16 cellular contexts compared by ENCODE assay signal in the genomic region with DNA sequence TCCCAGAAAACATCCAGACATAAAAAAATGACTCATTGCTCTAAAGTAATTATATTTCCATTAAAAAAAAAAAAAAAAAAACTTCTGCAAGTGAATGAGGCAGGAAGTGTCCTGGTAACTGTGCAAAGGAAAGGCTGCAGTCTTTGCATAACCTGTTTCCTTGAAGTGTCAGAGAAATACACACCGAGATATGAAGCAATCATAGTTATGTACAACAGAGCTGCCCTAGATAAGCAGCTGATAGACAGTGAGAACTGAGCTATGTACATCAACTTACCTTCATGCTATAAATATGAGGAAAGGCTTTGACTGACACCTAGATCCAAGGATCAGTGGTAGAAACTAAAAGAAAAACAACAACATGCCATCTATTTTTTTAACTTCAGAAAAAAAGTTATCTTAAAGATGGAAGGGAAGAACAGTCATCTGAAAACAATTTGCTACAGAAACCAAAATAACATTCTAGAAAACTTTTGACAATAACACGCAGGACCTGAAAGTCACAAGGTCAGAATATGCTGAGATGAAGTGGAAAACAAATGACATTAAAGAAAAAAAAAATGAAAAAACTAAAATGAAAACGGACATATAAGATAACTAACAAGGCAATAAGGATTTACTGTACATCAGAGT.
A peak's percentile ranks its signal among the peaks of the same experiment; 100 is the strongest.
DNase-seq lines count a peak whose midpoint lies in the region; ATAC-seq and TF ChIP-seq lines count a peak whose summit lies in the region.
"Had no signal": no experiment of that assay in that cellular context is flagged by ENCODE, and none has a peak within 500 bp of the region (broad histone marks: within the 10 kb centered on the region; RNA-seq: fewer than 3 reads in every experiment).

No MANE protein-coding gene starts in this region.

- TF ChIP-seq CTCF in 22Rv1 (IDR thresholded peaks at IDR 0.05) (no peak), HL-60 (IDR thresholded peaks at IDR 0.05; ENCODE audit: insufficient read depth, low read length) (no peak), mammary epithelial cell (conservative IDR thresholded peaks at IDR 0.05 in 1 of 2, IDR thresholded peaks at IDR 0.05 in 1 of 2; ENCODE audit: extremely low read depth in 1 of 2, insufficient read depth in 1 of 2, low read depth in 1 of 2, low read length in 2 of 2) (no peak), H9 (conservative IDR thresholded peaks at IDR 0.05) (no peak), GM20000 (IDR thresholded peaks at IDR 0.05; ENCODE audit: extremely low read depth, missing control alignments) (no peak)

- no peak overlapping the region for H4K5ac ChIP-seq in H9 (ENCODE audit: insufficient read length, low read depth, low read length)

- no peak overlapping the region for H2BK20ac ChIP-seq in H9 (ENCODE audit: low read depth, low read length, poor library complexity, severe bottlenecking)

- H2BK15ac ChIP-seq in H9 (ENCODE audit: low read depth, low read length): no peak overlapping the region

- H3K36me3 ChIP-seq in mammary epithelial cell (ENCODE audit: insufficient read depth, low read length): no peaks in the 10 kb centered on the region
- H3K36me3 ChIP-seq in naive thymus-derived CD4-positive, alpha-beta T cell (ENCODE audit: control insufficient read depth in 2 of 3, insufficient read depth in 3 of 3, low read length in 3 of 3): no peaks in the 10 kb centered on the region
- H3K36me3 ChIP-seq: thyroid gland had no signal

- H3K27me3 ChIP-seq in HL-60 (ENCODE audit: insufficient read depth, poor library complexity, severe bottlenecking) (no peaks in the 10 kb centered on the region), mammary epithelial cell (ENCODE audit: insufficient read depth, low read length) (no peaks in the 10 kb centered on the region), H9 (ENCODE audit: insufficient read depth, low read length) (no peaks in the 10 kb centered on the region)
- H3K27me3 ChIP-seq in naive thymus-derived CD4-positive, alpha-beta T cell (ENCODE audit: control insufficient read depth in 2 of 2, insufficient read depth in 2 of 2, low read length in 2 of 2): no peaks in the 10 kb centered on the region
- H3K27me3 ChIP-seq: thyroid gland had no signal

- H3K27me3 Mint-ChIP-seq in H9 (ENCODE audit: low read depth): no peaks in the 10 kb centered on the region
- peaks cover 0 to 29% (median 10%) of the 10 kb centered on the region in 5 donors for H3K27me3 Mint-ChIP-seq in naive thymus-derived CD4-positive, alpha-beta T cell

- in situ Hi-C loops in mammary epithelial cell (cut with MboI; ENCODE audit: low sequenced_read_pairs in 2 of 2): no loop called here

- H2AFZ ChIP-seq in mammary epithelial cell (ENCODE audit: low read depth, low read length): no peak overlapping the region
- no peak overlapping the region for H2AFZ ChIP-seq in H9 (ENCODE audit: low read length)

- DNase-seq in HL-60 (ENCODE audit: low read depth in 1 of 2, low spot score in 1 of 2): peak; percentile 20 to 69
- peak; percentile 5 for DNase-seq in mammary epithelial cell
- DNase-seq in left lobe of liver (ENCODE audit: low spot score): no peak
- DNase-seq in H9: no peak
- no peak for DNase-seq in naive thymus-derived CD4-positive, alpha-beta T cell
- DNase-seq in GM20000 (ENCODE audit: low spot score): no peak
- DNase-seq: activated CD8-positive, alpha-beta T cell treated with anti-CD3 and anti-CD28 coated beads for 36 hours; amygdala; NCI-H1417; NCI-H446; right cardiac atrium; stimulated activated CD4-positive, alpha-beta T cell treated with anti-CD3 and anti-CD28 coated beads, Interleukin-4, amount 100 ng/mL, for 1 hour; thyroid gland had no signal

- H2BK120ac ChIP-seq in H9 (ENCODE audit: low read depth, low read length, poor library complexity, severe bottlenecking): no peak overlapping the region

- POLR2A ChIA-PET in naive thymus-derived CD4-positive, alpha-beta T cell (lab: Charles Lee): no interaction called here

- no peak overlapping the region for H3K4me3 Mint-ChIP-seq in H9
- H3K4me3 Mint-ChIP-seq in naive thymus-derived CD4-positive, alpha-beta T cell: no peak overlapping the region
- H3K4me3 Mint-ChIP-seq: activated CD8-positive, alpha-beta T cell treated with anti-CD3 and anti-CD28 coated beads for 36 hours had no signal

- no peak overlapping the region for H4K8ac ChIP-seq in H9 (replicated peaks; ENCODE audit: insufficient read length, low read depth, low read length)

- no peak overlapping the region for H3K4ac ChIP-seq in H9 (ENCODE audit: low read depth, low read length)

- peaks cover 14% of the 10 kb centered on the region for H3K9me3 ChIP-seq in mammary epithelial cell (replicated peaks; ENCODE audit: insufficient read depth, low read length)
- H3K9me3 ChIP-seq in H9 (ENCODE audit: control insufficient read depth, low read depth, low read length): no peaks in the 10 kb centered on the region
- H3K9me3 ChIP-seq in naive thymus-derived CD4-positive, alpha-beta T cell (ENCODE audit: control insufficient read depth in 2 of 3, low read length in 3 of 3): no peaks in the 10 kb centered on the region
- H3K9me3 ChIP-seq: thyroid gland had no signal

- 0 out of 5 replicates have a peak, but pooled peaks cover 0 to 2% of the 10 kb centered on the region in 2 experiments for H3K9me3 Mint-ChIP-seq in H9
- H3K9me3 Mint-ChIP-seq in naive thymus-derived CD4-positive, alpha-beta T cell: no peaks in the 10 kb centered on the region
- H3K9me3 Mint-ChIP-seq: activated CD8-positive, alpha-beta T cell treated with anti-CD3 and anti-CD28 coated beads for 36 hours had no signal

- CTCF ChIA-PET in mammary epithelial cell (lab: Charles Lee; ENCODE audit: low non-redundant PET): no interaction called here
- CTCF ChIA-PET in naive thymus-derived CD4-positive, alpha-beta T cell (lab: Charles Lee): interaction anchor here (0.6 kb wide), 1 partner anchor 10 kb away, joined by 9 read pairs; no protein-coding TSS in a partner anchor

- no peak overlapping the region for H4K91ac ChIP-seq in H9 (ENCODE audit: insufficient read length, low read depth, low read length)

- peak; percentile 21 for ATAC-seq in left lobe of liver
- ATAC-seq in GM18907 (IDR thresholded peaks at IDR 0.05; ENCODE audit: unreplicated experiment): no peak
- ATAC-seq in naive thymus-derived CD4-positive, alpha-beta T cell: no peak
- ATAC-seq: activated CD8-positive, alpha-beta T cell treated with anti-CD3 and anti-CD28 coated beads for 36 hours; right cardiac atrium had no signal

- no peaks in the 10 kb centered on the region for H3K79me2 ChIP-seq in mammary epithelial cell (ENCODE audit: insufficient read depth, low read length)
- H3K79me2 ChIP-seq in H9 (ENCODE audit: insufficient read depth, low read length): no peaks in the 10 kb centered on the region

- H3K23me2 ChIP-seq in H9 (ENCODE audit: insufficient read length, low read depth, low read length, poor library complexity, severe bottlenecking): no peaks in the 10 kb centered on the region

- H3K27ac Mint-ChIP-seq in H9: no peak overlapping the region
- no peak overlapping the region for H3K27ac Mint-ChIP-seq in naive thymus-derived CD4-positive, alpha-beta T cell
- H3K27ac Mint-ChIP-seq: activated CD8-positive, alpha-beta T cell treated with anti-CD3 and anti-CD28 coated beads for 36 hours had no signal

- no peak overlapping the region for H2BK5ac ChIP-seq in H9 (ENCODE audit: insufficient read length, low read length)

- no peaks in the 10 kb centered on the region for H3K79me1 ChIP-seq in H9 (ENCODE audit: insufficient read depth, low read depth, low read length, poor library complexity, severe bottlenecking)

- no peaks in the 10 kb centered on the region for H4K20me1 ChIP-seq in mammary epithelial cell (ENCODE audit: insufficient read depth, low read length)
- H4K20me1 ChIP-seq in H9 (ENCODE audit: control insufficient read depth, insufficient read depth, insufficient read length): no peaks in the 10 kb centered on the region

- no peak overlapping the region for H2BK12ac ChIP-seq in H9 (ENCODE audit: insufficient read length, low read depth, low read length)

- H3K4me2 ChIP-seq in mammary epithelial cell (ENCODE audit: insufficient read depth, low read depth, low read length) (no peak overlapping the region), H9 (ENCODE audit: insufficient read depth, insufficient read length, low read length) (no peak overlapping the region)

- H3K36me3 Mint-ChIP-seq in H9 (ENCODE audit: insufficient read depth in 1 of 3, low read depth in 3 of 3): no peaks in the 10 kb centered on the region; a peak in 1 of 7 replicates
- no peaks in the 10 kb centered on the region for H3K36me3 Mint-ChIP-seq in naive thymus-derived CD4-positive, alpha-beta T cell

- BruUV-seq in mammary epithelial cell (replicated peaks; lab: Mats Ljungman, UMichigan): no TSS peak

- no peak overlapping the region for H3K14ac ChIP-seq in H9 (ENCODE audit: insufficient read depth, low read length)

- no peaks in the 10 kb centered on the region for H3K4me1 ChIP-seq in mammary epithelial cell (ENCODE audit: insufficient read depth, low read length)
- no peaks in the 10 kb centered on the region for H3K4me1 ChIP-seq in H9 (ENCODE audit: insufficient read depth, low read length)
- H3K4me1 ChIP-seq in naive thymus-derived CD4-positive, alpha-beta T cell (ENCODE audit: control insufficient read depth in 2 of 2, insufficient read depth in 2 of 2, low read length in 2 of 2): no peaks in the 10 kb centered on the region
- H3K4me1 ChIP-seq: thyroid gland had no signal

- no peak overlapping the region for H3K18ac ChIP-seq in H9 (ENCODE audit: insufficient read length, low read depth, low read length)

- H3K4me1 Mint-ChIP-seq in H9: peaks cover 12 to 13% of the 10 kb centered on the region in 2 experiments
- H3K4me1 Mint-ChIP-seq in naive thymus-derived CD4-positive, alpha-beta T cell: no peaks in the 10 kb centered on the region

- no peak overlapping the region for H3T11ph ChIP-seq in H9 (ENCODE audit: low read length)

- H3K27ac ChIP-seq in 22Rv1 (peak overlapping the region; percentile 74), HL-60 (replicated peaks) (peak overlapping the region; percentile 47; the same call in 1 of the 2 replicates), mammary epithelial cell (ENCODE audit: insufficient read depth, low read depth, low read length) (no peak overlapping the region), H9 (ENCODE audit: insufficient read length, low read depth, low read length) (no peak overlapping the region)
- no peak overlapping the region for H3K27ac ChIP-seq in naive thymus-derived CD4-positive, alpha-beta T cell (ENCODE audit: low read depth, low read length)
- H3K27ac ChIP-seq: thyroid gland had no signal

- no peak overlapping the region for H3K23ac ChIP-seq in H9 (ENCODE audit: insufficient read length, low read depth, low read length)

- dilution Hi-C loops in mammary epithelial cell (cut with HindIII; ENCODE audit: low sequenced_read_pairs): no loop called here

- H3K4me3 ChIP-seq in HL-60 (replicated peaks; ENCODE audit: insufficient read depth, low read length) (no peak overlapping the region), mammary epithelial cell (replicated peaks in 1 of 3; ENCODE audit: insufficient read depth in 1 of 3, low read depth in 2 of 3, low read length in 3 of 3) (no peak overlapping the region)
- H3K4me3 ChIP-seq in naive thymus-derived CD4-positive, alpha-beta T cell (ENCODE audit: low read length): no peak overlapping the region
- H3K4me3 ChIP-seq: lung, thyroid gland had no signal

- no peak overlapping the region for H2AK5ac ChIP-seq in H9 (ENCODE audit: insufficient read length, low read length)

- intact Hi-C loops in mammary epithelial cell (cut with micrococcal nuclease): no loop called here
- intact Hi-C loops in naive thymus-derived CD4-positive, alpha-beta T cell (cut with micrococcal nuclease): no loop called here

- no peak overlapping the region for H3K56ac ChIP-seq in H9 (ENCODE audit: insufficient read length, low read depth, low read length)

- 57% methylated on average over 3 of the region's 3 CpGs for WGBS in mammary epithelial cell (ENCODE audit: low coverage, missing lambda C conversion rate)
- WGBS in H9 (ENCODE audit: extremely low coverage, insufficient read length, low lambda C conversion rate): no CpG with 5 or more reads among the region's 3 CpGs

- no peak overlapping the region for H3K9ac ChIP-seq in mammary epithelial cell (ENCODE audit: insufficient read depth, low read length)
- no peak overlapping the region for H3K9ac ChIP-seq in H9 (ENCODE audit: extremely low read depth, insufficient read length, low read length)

Comparison
In these comparisons a context has a peak if more than half of its experiments do, and no peak if none do; other contexts are left out.
1. H3K27ac ChIP-seq: peak in 22Rv1 (single experiment) and HL-60 (single experiment); none in mammary epithelial cell (single experiment), H9 (single experiment) and naive thymus-derived CD4-positive, alpha-beta T cell (single experiment).
2. DNase-seq: peak in HL-60 (2 of 2) and mammary epithelial cell (single experiment); none in left lobe of liver (single experiment), H9 (single experiment), naive thymus-derived CD4-positive, alpha-beta T cell (0 of 9) and GM20000 (single experiment).